In genomic region chr1:192809286-192810252, GRCh38 we compare ENCODE assay signal across 1 cellular context.
TF ChIP-seq lines count a peak whose summit lies in the region.

No MANE protein-coding gene starts in this region.

TF ChIP-seq in K562, 482 proteins besides CTCF, POLR2A, EP300 and RAD21 (continued from another document and continues in another):
- no peak for TF ChIP-seq ZBTB11 (CRISPR knock-in tag; IDR thresholded peaks at IDR 0.05)
- TF ChIP-seq ZNF431 (CRISPR knock-in tag; IDR thresholded peaks at IDR 0.05), result no peak
- TF ChIP-seq TAF15 (IDR thresholded peaks at IDR 0.05; ENCODE audit: low read depth, low read length), result no peak
- TF ChIP-seq SMARCB1 (IDR thresholded peaks at IDR 0.05; ENCODE audit: insufficient read length, low read depth), result no peak
- TF ChIP-seq ZNF398 (CRISPR knock-in tag; IDR thresholded peaks at IDR 0.05), result no peak
- TF ChIP-seq HOMEZ (CRISPR knock-in tag; IDR thresholded peaks at IDR 0.05), result no peak
- no peak for TF ChIP-seq NFYB (IDR thresholded peaks at IDR 0.05; ENCODE audit: extremely low read depth, insufficient read length)
- TF ChIP-seq NR2C1 (IDR thresholded peaks at IDR 0.05), result no peak
- TF ChIP-seq NR2C1 (tag; IDR thresholded peaks at IDR 0.05), result no peak
- TF ChIP-seq ZNF764 (CRISPR knock-in tag; IDR thresholded peaks at IDR 0.05; ENCODE audit: low read depth), result no peak
- no peak for TF ChIP-seq RAD51 (IDR thresholded peaks at IDR 0.05; ENCODE audit: borderline replicate concordance, low read depth)
- no peak for TF ChIP-seq ZNF766 (CRISPR knock-in tag; conservative IDR thresholded peaks at IDR 0.05)
- TF ChIP-seq ZNF609 (CRISPR knock-in tag; IDR thresholded peaks at IDR 0.05; ENCODE audit: borderline replicate concordance), result no peak
- TF ChIP-seq POLR2AphosphoS2 (IDR thresholded peaks at IDR 0.05; ENCODE audit: low read length), result no peak
- TF ChIP-seq ZNF584 (CRISPR knock-in tag; IDR thresholded peaks at IDR 0.05; ENCODE audit: low read depth), result no peak
- TF ChIP-seq ZNF699 (CRISPR knock-in tag; IDR thresholded peaks at IDR 0.05; ENCODE audit: insufficient replicate concordance), result no peak
- TF ChIP-seq ATF3 (IDR thresholded peaks at IDR 0.05), result peak; percentile 54
- TF ChIP-seq ATF3 (CRISPR knock-in tag; conservative IDR thresholded peaks at IDR 0.05), result no peak
- TF ChIP-seq ESRRA (IDR thresholded peaks at IDR 0.05; ENCODE audit: borderline replicate concordance, low read depth), result no peak
- TF ChIP-seq PHF20 (IDR thresholded peaks at IDR 0.05; ENCODE audit: partially characterized antibody), result peak; percentile 58
- TF ChIP-seq HMG20A (CRISPR knock-in tag; conservative IDR thresholded peaks at IDR 0.05), result no peak
- no peak for TF ChIP-seq ZFP1 (CRISPR knock-in tag; IDR thresholded peaks at IDR 0.05)
- TF ChIP-seq NFE2L1 (tag; IDR thresholded peaks at IDR 0.05; ENCODE audit: borderline replicate concordance, low read depth), result no peak
- TF ChIP-seq TGIF2 (CRISPR knock-in tag; IDR thresholded peaks at IDR 0.05), result no peak; the same call in 1 of the 2 replicates
- TF ChIP-seq KAT8 (IDR thresholded peaks at IDR 0.05; ENCODE audit: low read depth), result no peak
- no peak for TF ChIP-seq ZNF518B (CRISPR knock-in tag; IDR thresholded peaks at IDR 0.05)
- TF ChIP-seq AFF4 (CRISPR knock-in tag; IDR thresholded peaks at IDR 0.05), result peak; percentile 32; the same call in 1 of the 2 replicates
- TF ChIP-seq ZNF134 (CRISPR knock-in tag; conservative IDR thresholded peaks at IDR 0.05), result no peak
- no peak for TF ChIP-seq UBTF (IDR thresholded peaks at IDR 0.05; ENCODE audit: borderline replicate concordance in 1 of 2, low read depth in 2 of 2, low read length in 2 of 2)
- TF ChIP-seq ZNF354B (CRISPR knock-in tag; IDR thresholded peaks at IDR 0.05), result no peak
